ENCODE assay signal across 8 cellular contexts in genomic region chr7:114923403-114923713, GRCh38. TPM values are rescaled to one million over a fixed set of nuclear protein-coding genes. Genes with fewer than 3 reads are reported as not detected.
DNase-seq lines count a peak whose midpoint lies in the region; ATAC-seq and TF ChIP-seq lines count a peak whose summit lies in the region.

No MANE protein-coding gene starts in this region.

- H3K27me3 Mint-ChIP-seq in CD4-positive, alpha-beta T cell: no peaks in the 10 kb centered on the region
- no peaks in the 10 kb centered on the region for H3K27me3 Mint-ChIP-seq in nephron (ENCODE audit: low read depth)

- 7 to 12% methylated on average over 4 of the region's 4 CpGs for WGBS in ectodermal cell, 2 experiments

- in situ Hi-C loops in GM13976 (cut with MboI; ENCODE audit: low sequenced_read_pairs, unreplicated experiment): no loop called here

- H3K36me3 Mint-ChIP-seq in CD4-positive, alpha-beta T cell (ENCODE audit: low read depth): peaks cover 4% of the 10 kb centered on the region
- H3K36me3 Mint-ChIP-seq in nephron (ENCODE audit: low read depth): peaks cover 4% of the 10 kb centered on the region

- peak overlapping the region; percentile 95 for H3K4me3 Mint-ChIP-seq in CD4-positive, alpha-beta T cell
- peak overlapping the region; percentile 89 to 97 (median 95) for H3K4me3 Mint-ChIP-seq in nephron

- H3K4me1 ChIP-seq in ectodermal cell (ENCODE audit: control insufficient read depth, insufficient read depth, low read length): no peaks in the 10 kb centered on the region

- POLR2A ChIA-PET in CD4-positive, alpha-beta T cell (lab: Charles Lee): interaction anchor here (0.5 to 2.7 kb wide), 11 partner anchors 9 to 295 kb away, joined by 3 to 13 read pairs (median 4); no protein-coding TSS in a partner anchor

- peak overlapping the region; percentile 68 for H3K4me3 ChIP-seq in ectodermal cell (ENCODE audit: insufficient read depth, low read depth, low read length)

- H3K36me3 ChIP-seq in KOPT-K1 (ENCODE audit: insufficient read depth, low read length) (no peaks in the 10 kb centered on the region; the same call in 1 of the 2 replicates), ectodermal cell (ENCODE audit: control insufficient read depth, insufficient read depth, low read length) (no peaks in the 10 kb centered on the region)

- no peak for TF ChIP-seq CTCF in CD4-positive, alpha-beta T cell (IDR thresholded peaks at IDR 0.05)
- TF ChIP-seq CTCF in nephron (IDR thresholded peaks at IDR 0.05; ENCODE audit: unreplicated experiment in 3 of 3) (no peak), GM13976 (IDR thresholded peaks at IDR 0.05; ENCODE audit: borderline replicate concordance, control extremely low read depth, extremely low read depth, insufficient read depth, missing control alignments) (no peak)

- no peaks in the 10 kb centered on the region for H3K9me3 ChIP-seq in CD4-positive, alpha-beta T cell (ENCODE audit: control insufficient read depth, low read length)
- H3K9me3 ChIP-seq in KOPT-K1 (ENCODE audit: insufficient read depth, low read length, poor library complexity, severe bottlenecking) (no peaks in the 10 kb centered on the region), ectodermal cell (ENCODE audit: control insufficient read depth, low read length) (no peaks in the 10 kb centered on the region)

- CTCF ChIA-PET in CD4-positive, alpha-beta T cell (lab: Charles Lee): interaction anchor here (1.1 to 2.1 kb wide), 2 partner anchors 9 to 58 kb away, joined by 3 to 11 read pairs; no protein-coding TSS in a partner anchor

- H3K4me1 Mint-ChIP-seq in CD4-positive, alpha-beta T cell (ENCODE audit: low read depth): peaks cover 48% of the 10 kb centered on the region
- H3K4me1 Mint-ChIP-seq in nephron: peaks cover 14% of the 10 kb centered on the region

- H3K9me3 Mint-ChIP-seq in CD4-positive, alpha-beta T cell: no peaks in the 10 kb centered on the region
- no peaks in the 10 kb centered on the region for H3K9me3 Mint-ChIP-seq in nephron

- DNase-seq in CD4-positive, alpha-beta T cell: peak in 1 of 10 experiments; percentile 17
- DNase-seq in NOMO-1 treated with DMSO at 0.1 percent for 48 hours (lab: John Stamatoyannopoulos, UW; ENCODE audit: unreplicated experiment): no peak
- no peak for DNase-seq in GM13976 (ENCODE audit: low spot score)
- no peak for DNase-seq in posterior vena cava (ENCODE audit: low spot score)

- peak overlapping the region; percentile 90 for H3K27ac Mint-ChIP-seq in CD4-positive, alpha-beta T cell
- H3K27ac Mint-ChIP-seq in nephron: peak overlapping the region; percentile 97 to 99 (median 99)

- no peak for ATAC-seq in CD4-positive, alpha-beta T cell (ENCODE audit: poor library complexity)
- ATAC-seq in HG03439 (IDR thresholded peaks at IDR 0.05; ENCODE audit: unreplicated experiment): no peak

- no peaks in the 10 kb centered on the region for H3K27me3 ChIP-seq in CD4-positive, alpha-beta T cell (ENCODE audit: control insufficient read depth, insufficient read depth, low read length)
- no peaks in the 10 kb centered on the region for H3K27me3 ChIP-seq in ectodermal cell (ENCODE audit: control insufficient read depth, insufficient read depth, low read length, poor library complexity, severe bottlenecking)

- peak overlapping the region; percentile 48 for H3K27ac ChIP-seq in CD4-positive, alpha-beta T cell (ENCODE audit: low read depth, low read length)
- peak overlapping the region; percentile 85 for H3K27ac ChIP-seq in KOPT-K1 (ENCODE audit: low read depth, low read length, poor library complexity, severe bottlenecking)
- no peak overlapping the region for H3K27ac ChIP-seq in ectodermal cell (ENCODE audit: insufficient read depth, low read depth, low read length, poor library complexity, severe bottlenecking)

- intact Hi-C loops in CD4-positive, alpha-beta T cell (cut with DNase I, micrococcal nuclease): loop anchor here in 1 of 2 experiments (1.0 to 10.0 kb wide), 4 partner anchors 8 to 84 kb away; no protein-coding TSS in a partner anchor
- intact Hi-C loops in posterior vena cava (cut with DNase I): no loop called here

RNA-seq across cellular contexts. Expression of gene MDFIC, which starts 1.5 kb away (rescaled TPM):
- 10 to 100 TPM; 25.9 to 27.1 TPM for total RNA-seq in CD4-positive, alpha-beta T cell
- polyA plus RNA-seq in ectodermal cell (2013, experiment 1 of 4): 17.6 TPM
- 12.5 TPM for polyA plus RNA-seq in ectodermal cell (2013, experiment 2 of 4)
- 16.6 TPM for polyA plus RNA-seq in ectodermal cell (2013, experiment 3 of 4)
- polyA plus RNA-seq in ectodermal cell (2013, experiment 4 of 4): 14.5 TPM
- total RNA-seq in posterior vena cava: 10 to 100 TPM; 27.0 to 28.7 TPM
